ENCODE assay signal across 8 cellular contexts in genomic region chr6:138773177-138774091, GRCh38. TPM values are rescaled to one million over a fixed set of nuclear protein-coding genes. Genes with fewer than 3 reads are reported as not detected.
DNase-seq lines count a peak whose midpoint lies in the region; ATAC-seq, FAIRE-seq and TF ChIP-seq lines count a peak whose summit lies in the region.

Gene CCDC28A (plus strand): TSS chr6:138773769. CDS start chr6:138776121, 2,352 bp downstream.

- H3K27ac ChIP-seq in rectal smooth muscle tissue (ENCODE audit: low read depth, low read length): peak within 1 kb of the TSS; percentile 99
- peak within 1 kb of the TSS in 1 of 2 donors; percentile 89 for H3K27ac ChIP-seq in aorta (ENCODE audit: low read depth in 1 of 2, low read length in 2 of 2)

- in situ Hi-C loops in astrocyte of the cerebellum (cut with HindIII; ENCODE audit: low sequenced_read_pairs): loop anchor here (25.0 kb wide), 1 partner anchor 361 kb away; the partner anchor contains the start of gene HEBP2

- H3K36me3 ChIP-seq in rectal smooth muscle tissue (ENCODE audit: control insufficient read depth, insufficient read depth, low read length) (no peaks in the 10 kb centered on the region), aorta (ENCODE audit: control insufficient read depth in 1 of 2, insufficient read depth in 2 of 2, low read length in 1 of 2) (no peaks in the 10 kb centered on the region)

- no peak for TF ChIP-seq CTCF in astrocyte of the cerebellum (IDR thresholded peaks at IDR 0.05; ENCODE audit: low read depth, low read length, missing control alignments)

- FAIRE-seq in GM18507 (lab: Jason Lieb, UNC): peak; percentile 99

- peak within 1 kb of the TSS; percentile 92 for H3K9ac ChIP-seq in rectal smooth muscle tissue (ENCODE audit: low read length)

- DNase-seq in GM18507 (ENCODE audit: extremely low spot score, insufficient read length, low read depth) (peak; percentile 75), NCI-H2029 treated with DMSO at 0.1 percent for 48 hours (lab: John Stamatoyannopoulos, UW) (peak; percentile 72), T-helper 9 cell (peak; percentile 87), astrocyte of the cerebellum (ENCODE audit: low read depth) (peak; percentile 89), hepatic stellate cell (ENCODE audit: low spot score) (peak; percentile 86), aorta (peak; percentile 95 to 96)

- H3K4me1 ChIP-seq in rectal smooth muscle tissue (ENCODE audit: control insufficient read depth, insufficient read depth, low read length) (peaks cover 6% of the 10 kb centered on the region), aorta (ENCODE audit: control insufficient read depth in 1 of 2, insufficient read depth in 2 of 2, low read length in 2 of 2) (no peaks in the 10 kb centered on the region)

- H3K4me3 ChIP-seq in astrocyte of the cerebellum (ENCODE audit: low read depth, low read length) (peak within 1 kb of the TSS; percentile 79), rectal smooth muscle tissue (ENCODE audit: low read length) (peak within 1 kb of the TSS; percentile 99), aorta (ENCODE audit: low read length in 2 of 2) (peak within 1 kb of the TSS; percentile 81 to 90)

- intact Hi-C loops in aorta (cut with DNase I): loop anchor here in 1 of 2 donors (5.0 kb wide), 1 partner anchor 81 kb away; no protein-coding TSS in a partner anchor

- H3K27me3 ChIP-seq in rectal smooth muscle tissue (ENCODE audit: control insufficient read depth, insufficient read depth, low read length): no peaks in the 10 kb centered on the region
- no peaks in the 10 kb centered on the region for H3K27me3 ChIP-seq in aorta (ENCODE audit: control insufficient read depth in 1 of 2, insufficient read depth in 2 of 2, low read length in 1 of 2)

- WGBS in aorta, 2 donors: 0% methylated on average over 46 to 47 of the region's 47 CpGs

- peak; percentile 92 for ATAC-seq in HG02981 (IDR thresholded peaks at IDR 0.05; ENCODE audit: unreplicated experiment)
- peak; percentile 98 for ATAC-seq in aorta (ENCODE audit: low FRiP score)

- H3K9me3 ChIP-seq in aorta (ENCODE audit: control insufficient read depth, low read length): no peaks in the 10 kb centered on the region

RNA-seq across cellular contexts. Expression of gene CCDC28A, which starts in this region (rescaled TPM):
- 10 to 100 TPM in 1 of 2 donors, 1 to 10 TPM in 1; 8.9 to 14.1 TPM for total RNA-seq in aorta
- 10 to 100 TPM; 21.5 to 27.9 TPM for polyA plus RNA-seq in aorta
